23 cellular contexts compared by ENCODE assay signal in genomic region chr10:10141983-10142382, GRCh38.
"Had no signal": no experiment of that assay in that cellular context is flagged by ENCODE, and none has a peak within 500 bp of the region (broad histone marks: within the 10 kb centered on the region; RNA-seq: fewer than 3 reads in every experiment).

No MANE protein-coding gene starts in this region.

- H3K4me3 ChIP-seq: SJSA1, SK-N-MC had no signal

- ATAC-seq: HepG2 had no signal

- FAIRE-seq: HepG2, RCC 7860 had no signal

- H3K4me1 ChIP-seq: SJSA1 had no signal

- H3K36me3 ChIP-seq: SJSA1 had no signal

- DNase-seq: IMR-90, Karpas-422, KG1, MM.1S, NCI-H1092 treated with DMSO at 0.1 percent for 48 hours, NCI-H1436, NCI-H187, NCI-H2029, NCI-H2081 treated with DMSO at 0.1 percent for 48 hours, NCI-H2171, NCI-H226, NCI-H446, NCI-H510A, NCI-H524 treated with DMSO at 0.1 percent for 48 hours, NCI-H69, NCI-H774, Right ventricle myocardium superior, RPMI8226, SIG-M5 had no signal

- H3K27me3 ChIP-seq: SJSA1 had no signal

- H3K27ac ChIP-seq: SJSA1, SK-N-MC had no signal
